Comparison of ENCODE assay signal across 30 cellular contexts in genomic region chr5:110398951-110399350, GRCh38.
"Had no signal": no experiment of that assay in that cellular context is flagged by ENCODE, and none has a peak within 500 bp of the region (broad histone marks: within the 10 kb centered on the region; RNA-seq: fewer than 3 reads in every experiment).

No MANE protein-coding gene starts in this region.

- ATAC-seq: natural killer cell; psoas muscle; sciatic nerve; stimulated activated naive B cell treated with anti-CD40 and anti-IgM and Interleukin-4, amounts not matched to agents 10 μg/mL and 1 μg/mL and 100 μg/mL, for 72 hours; stimulated activated naive CD8-positive, alpha-beta T cell treated with anti-CD3 and anti-CD28 coated beads, Interleukin-15, Interleukin-2, amounts not matched to agents 100 U/mL and 50 U/mL, for 24 hours; upper lobe of right lung had no signal

- DNase-seq: hypothalamus; immature natural killer cell; kidney; left ventricle myocardium inferior; mesendoderm; naive B cell; natural killer cell; nephron progenitor cell; occipital lobe; psoas muscle; stimulated activated CD4-positive, alpha-beta T cell treated with anti-CD3 and anti-CD28 coated beads, Interleukin-12 subunit alpha, Interleukin-12 subunit beta, amount 100 ng/mL, for 4 hours; stimulated activated CD4-positive, alpha-beta T cell treated with anti-CD3 and anti-CD28 coated beads, Interleukin-15, amount 100 ng/mL, for 24 hours; stimulated activated CD4-positive, alpha-beta T cell treated with anti-CD3 and anti-CD28 coated beads, Interleukin-2, amount 100 ng/mL, for 24 hours; stimulated activated CD4-positive, alpha-beta T cell treated with anti-CD3 and anti-CD28 coated beads, Interleukin-4, amount 100 ng/mL, for 1 hour; stimulated activated naive B cell treated with anti-CD40 and anti-IgM and Interleukin-4, amounts not matched to agents 10 μg/mL and 1 μg/mL and 100 μg/mL, for 72 hours; stimulated activated naive CD8-positive, alpha-beta T cell treated with anti-CD3 and anti-CD28 coated beads, Interleukin-15, Interleukin-2, amounts not matched to agents 100 U/mL and 50 U/mL, for 24 hours; stomach; testis; thyroid gland; trophoblast cell; upper lobe of right lung had no signal

- H3K4me2 ChIP-seq: neural progenitor cell had no signal

- H3K9me3 ChIP-seq: left ventricle myocardium inferior, neutrophil, psoas muscle, right atrium auricular region, testis, thyroid gland, upper lobe of right lung had no signal

- FAIRE-seq: islet of Langerhans, kidney, urothelium cell line had no signal

- H3K4me1 ChIP-seq: left ventricle myocardium inferior, parathyroid adenoma, psoas muscle, right atrium auricular region, stomach, testis, thyroid gland, upper lobe of right lung had no signal

- H3K4me3 ChIP-seq: left ventricle myocardium inferior, lung, neural progenitor cell, psoas muscle, right atrium auricular region, skin epidermis, stomach, testis, thyroid gland, upper lobe of right lung had no signal

- H3K27me3 ChIP-seq: neural progenitor cell, neutrophil, right atrium auricular region, stomach, testis, thyroid gland, upper lobe of right lung had no signal

- H3K27ac ChIP-seq: left ventricle myocardium inferior, neural progenitor cell, neutrophil, parathyroid adenoma, psoas muscle, right atrium auricular region, skin epidermis, stomach, testis, thyroid gland, upper lobe of right lung had no signal

- H3K36me3 ChIP-seq: left ventricle myocardium inferior, neural progenitor cell, neutrophil, right atrium auricular region, stomach, thyroid gland, upper lobe of right lung had no signal
